Comparison of ENCODE assay signal across 8 cellular contexts in genomic region chr4:128862608-128863313, GRCh38. TPM values are rescaled to one million over a fixed set of nuclear protein-coding genes. Genes with fewer than 3 reads are reported as not detected.
DNase-seq lines count a peak whose midpoint lies in the region; ATAC-seq and TF ChIP-seq lines count a peak whose summit lies in the region.

No MANE protein-coding gene starts in this region.

- peaks cover 81% of the 10 kb centered on the region for H4K20me1 ChIP-seq in GM23338 (replicated peaks; ENCODE audit: insufficient read depth)

- peaks cover 85% of the 10 kb centered on the region for H3F3A ChIP-seq in GM23338 (replicated peaks; ENCODE audit: low read depth)

- H3K9me3 Mint-ChIP-seq in GM23338 (0 out of 3 replicates have a peak, but pooled peaks cover 2% of the 10 kb centered on the region), brain (no peaks in the 10 kb centered on the region)

- ATAC-seq in GM23338 (peak; percentile 21), RWPE2 (ENCODE audit: low read depth) (peak; percentile 26; the same call in 2 of the 3 replicates)

- H3K79me2 ChIP-seq in GM23338 (replicated peaks; ENCODE audit: insufficient read depth), result peaks cover 96% of the 10 kb centered on the region

- H3K36me3 Mint-ChIP-seq in GM23338 (ENCODE audit: low read depth) (peaks cover 99% of the 10 kb centered on the region), brain (peaks cover 59% of the 10 kb centered on the region)

- H3K27ac ChIP-seq in GM23338 (ENCODE audit: low read depth), result peak overlapping the region; percentile 89
- no peak overlapping the region for H3K27ac ChIP-seq in RWPE2 (ENCODE audit: poor library complexity, severe bottlenecking)

- no peak overlapping the region for H2AFZ ChIP-seq in GM23338

- no peak overlapping the region for H3K4me3 ChIP-seq in GM23338
- H3K4me3 ChIP-seq in RWPE2 (ENCODE audit: severe bottlenecking), result no peak overlapping the region
- H3K4me3 ChIP-seq in BE2C (ENCODE audit: low read depth, low read length), result no peak overlapping the region
- no peak overlapping the region for H3K4me3 ChIP-seq in MG63

- H3K36me3 ChIP-seq in GM23338 (ENCODE audit: insufficient read depth), result peaks cover 94% of the 10 kb centered on the region
- peaks cover 45% of the 10 kb centered on the region for H3K36me3 ChIP-seq in RWPE2 (ENCODE audit: low read depth)
- peaks cover 66% of the 10 kb centered on the region for H3K36me3 ChIP-seq in BE2C
- peaks cover 52% of the 10 kb centered on the region for H3K36me3 ChIP-seq in MG63

- H3K9me2 ChIP-seq in GM23338 (ENCODE audit: insufficient read depth), result no peaks in the 10 kb centered on the region

- POLR2A ChIA-PET in GM10248 (lab: Yijun Ruan, JAX), result interaction anchor here (0.6 to 1.1 kb wide), 4 partner anchors 37 to 802 kb away, joined by 3 to 6 read pairs (median 3); partner anchors contain the start of gene SCLT1

- H3K9me3 ChIP-seq in RWPE2 (ENCODE audit: severe bottlenecking) (no peaks in the 10 kb centered on the region), BE2C (no peaks in the 10 kb centered on the region), MG63 (no peaks in the 10 kb centered on the region)

- CTCF ChIA-PET in GM10248 (lab: Yijun Ruan, JAX), result interaction anchor here (0.8 to 3.0 kb wide), 28 partner anchors 9 to 288 kb away, joined by 3 to 20 read pairs (median 4); partner anchors contain the start of genes C4orf33, JADE1 and SCLT1

- no peak for TF ChIP-seq CTCF in GM10248 (IDR thresholded peaks at IDR 0.05; ENCODE audit: control extremely low read depth, extremely low read depth, low read depth, missing control alignments)
- no peak for TF ChIP-seq CTCF in GM23338 (conservative IDR thresholded peaks at IDR 0.05; ENCODE audit: low read depth in 2 of 2)
- TF ChIP-seq CTCF in RWPE2 (IDR thresholded peaks at IDR 0.05; ENCODE audit: poor library complexity, severe bottlenecking), result no peak
- no peak for TF ChIP-seq CTCF in brain (conservative IDR thresholded peaks at IDR 0.05)
- TF ChIP-seq CTCF in BE2C (IDR thresholded peaks at IDR 0.05; ENCODE audit: low read depth, low read length), result no peak

- H3K27ac Mint-ChIP-seq in GM23338 (peak overlapping the region; percentile 71), brain (peak overlapping the region; percentile 50 to 84 (median 58))

- peak overlapping the region; percentile 2; the same call in 2 of the 3 replicates for H3K4me3 Mint-ChIP-seq in GM23338
- peak overlapping the region in 2 of 5 experiments; percentile 32 to 36 for H3K4me3 Mint-ChIP-seq in brain

- no peaks in the 10 kb centered on the region for H3K27me3 ChIP-seq in GM23338 (ENCODE audit: insufficient read depth)
- H3K27me3 ChIP-seq in RWPE2 (ENCODE audit: insufficient read depth, poor library complexity, severe bottlenecking), result no peaks in the 10 kb centered on the region
- no peaks in the 10 kb centered on the region for H3K27me3 ChIP-seq in BE2C
- no peaks in the 10 kb centered on the region for H3K27me3 ChIP-seq in MG63

- DNase-seq in GM10248 (ENCODE audit: extremely low spot score), result peak; percentile 60
- no peak for DNase-seq in GM23338 (ENCODE audit: low spot score)
- DNase-seq in RWPE2 (ENCODE audit: low spot score), result no peak
- peak; percentile 18 to 28 for DNase-seq in stimulated activated CD4-positive, alpha-beta T cell treated with anti-CD3 and anti-CD28 coated beads, Interleukin-1b, Interleukin-23, amount 100 ng/mL, for 4 hours (ENCODE audit: low read depth in 2 of 2)
- DNase-seq in BE2C, result no peak
- no peak for DNase-seq in MG63
- DNase-seq in RPMI8226, result no peak

- H3K27me3 Mint-ChIP-seq in GM23338 (ENCODE audit: insufficient read depth, low read depth, poor library complexity), result peaks cover 42% of the 10 kb centered on the region
- H3K27me3 Mint-ChIP-seq in brain, result no peaks in the 10 kb centered on the region

- peak overlapping the region; percentile 38; the same call in 1 of the 2 replicates for H3K4me2 ChIP-seq in GM23338

- H3K4me1 Mint-ChIP-seq in GM23338 (peaks cover 79% of the 10 kb centered on the region), brain (peaks cover 42% of the 10 kb centered on the region)

- peaks cover 32% of the 10 kb centered on the region for H3K4me1 ChIP-seq in GM23338 (ENCODE audit: insufficient read depth)
- H3K4me1 ChIP-seq in RWPE2 (ENCODE audit: insufficient read depth, poor library complexity, severe bottlenecking), result no peaks in the 10 kb centered on the region
- peaks cover 4% of the 10 kb centered on the region; the same call in 1 of the 2 replicates for H3K4me1 ChIP-seq in BE2C

TF ChIP-seq in GM23338, 12 proteins besides CTCF, POLR2A, EP300 and RAD21 (continues in another document):
- no peak for TF ChIP-seq REST (IDR thresholded peaks at IDR 0.05; ENCODE audit: unreplicated experiment)

RNA-seq across cellular contexts. Expression of gene JADE1, which starts 53.3 kb away (rescaled TPM):
- total RNA-seq in GM23338 (2014; rRNA removed; shearing (Covaris generic)), result 156 and 158 TPM in 2 replicates
- polyA plus RNA-seq in GM23338 (2016; fragmentation: Nextera tagmentation; extraction: Ambion mirVana) (75.5 and 84.2 TPM in 2 replicates), brain (ENCODE audit: insufficient read depth, low read depth, low replicate concordance) (13.6 TPM)
- polyA plus RNA-seq in BE2C (2012; ENCODE audit: insufficient read depth, insufficient read length, low read depth), result 27.5 TPM
- 15.5 and 16.4 TPM in 2 replicates for total RNA-seq in MG63 (2014; rRNA removed; shearing (Covaris generic); ENCODE audit: low replicate concordance)

Comparison
In these comparisons a context has a peak if more than half of its experiments do, and no peak if none do; other contexts are left out.
1. DNase-seq: peak in GM10248 (single experiment) and stimulated activated CD4-positive, alpha-beta T cell treated with anti-CD3 and anti-CD28 coated beads, Interleukin-1b, Interleukin-23, amount 100 ng/mL, for 4 hours (2 of 2); none in GM23338 (single experiment), RWPE2 (single experiment), BE2C (single experiment), MG63 (single experiment) and RPMI8226 (single experiment).